ENCODE assay signal across 27 cellular contexts in genomic region chr18:40738321-40738880, GRCh38.
DNase-seq lines count a peak whose midpoint lies in the region; ATAC-seq, FAIRE-seq and TF ChIP-seq lines count a peak whose summit lies in the region.
"Had no signal": no experiment of that assay in that cellular context is flagged by ENCODE, and none has a peak within 500 bp of the region (broad histone marks: within the 10 kb centered on the region; RNA-seq: fewer than 3 reads in every experiment).

No MANE protein-coding gene starts in this region.

- H3K4me3 Mint-ChIP-seq in activated CD4-positive, alpha-beta T cell treated with anti-CD3 and anti-CD28 coated beads for 36 hours: no peak overlapping the region
- H3K4me3 Mint-ChIP-seq: activated naive CD4-positive, alpha-beta T cell treated with anti-CD3 and anti-CD28 coated beads, Interleukin-2, amount 10 ng/mL, durations not matched to agents 7 days and 5 days; activated T-cell treated with anti-CD3 and anti-CD28 coated beads, Interleukin-2, amount 50 U/mL, for 72 hours; immature natural killer cell; nephron; T-helper 17 cell; type B pancreatic cell had no signal

- WGBS in GM12878 (ENCODE audit: insufficient coverage, insufficient replicate concordance, low lambda C conversion rate, missing lambda C conversion rate): 19% methylated on average over 4 of the region's 4 CpGs

- TF ChIP-seq POLR2A in GM12878 (IDR thresholded peaks at IDR 0.05; ENCODE audit: low read depth, low read length): no peak

- no peak overlapping the region for H2AFZ ChIP-seq in GM12878 (ENCODE audit: control insufficient read depth, low read depth, low read length)

- RAD21 ChIA-PET in GM12878 (lab: Charles Lee; ENCODE audit: unreplicated experiment): no interaction called here

- H3K27ac ChIP-seq in GM12878 (ENCODE audit: control insufficient read depth, insufficient read depth): no peak overlapping the region
- H3K27ac ChIP-seq: left ventricle myocardium inferior, ovary, SK-N-MC, stomach had no signal

- no peaks in the 10 kb centered on the region for H3K4me1 ChIP-seq in GM12878 (ENCODE audit: control insufficient read depth, insufficient read depth, low read length)
- H3K4me1 ChIP-seq: BE2C, left ventricle myocardium inferior, stomach had no signal

- POLR2A ChIA-PET in GM12878 (lab: Charles Lee): no interaction called here
- POLR2A ChIA-PET in activated CD4-positive, alpha-beta T cell treated with anti-CD3 and anti-CD28 coated beads for 36 hours (lab: Charles Lee): no interaction called here
- POLR2A ChIA-PET in GM10248 (lab: Yijun Ruan, JAX): no interaction called here

- no TSS peak for BruUV-seq in GM12878 (replicated peaks; lab: Mats Ljungman, UMichigan)

- H3K9me3 Mint-ChIP-seq in activated CD4-positive, alpha-beta T cell treated with anti-CD3 and anti-CD28 coated beads for 36 hours (ENCODE audit: low read depth): peaks cover 10% of the 10 kb centered on the region
- H3K9me3 Mint-ChIP-seq: nephron, type B pancreatic cell had no signal

- no peak overlapping the region for H3K9ac ChIP-seq in GM12878 (ENCODE audit: control insufficient read depth, insufficient read depth, low read length)

- intact Hi-C loops in GM12878 (cut with micrococcal nuclease; ENCODE audit: unreplicated experiment): no loop called here
- intact Hi-C loops in activated CD4-positive, alpha-beta T cell treated with anti-CD3 and anti-CD28 coated beads for 36 hours (cut with DNase I, micrococcal nuclease): no loop called here

- no peaks in the 10 kb centered on the region for H3K9me3 ChIP-seq in GM12878 (replicated peaks; ENCODE audit: control insufficient read depth, insufficient read depth, low read length)
- H3K9me3 ChIP-seq: BE2C, left ventricle myocardium inferior, ovary, stomach had no signal

- H3K36me3 ChIP-seq in GM12878 (ENCODE audit: control insufficient read depth in 2 of 2, insufficient read depth in 2 of 2, low read length in 1 of 2): no peaks in the 10 kb centered on the region
- H3K36me3 ChIP-seq: BE2C, left ventricle myocardium inferior, ovary, stomach had no signal

- peak; percentile 8 for DNase-seq in GM10266 (ENCODE audit: extremely low spot score)
- DNase-seq in GM12878 (ENCODE audit: low read depth, low spot score): peak; percentile 5
- no peak for DNase-seq in SIG-M5 (lab: John Stamatoyannopoulos, UW)
- DNase-seq in activated CD4-positive, alpha-beta T cell treated with anti-CD3 and anti-CD28 coated beads for 36 hours: no peak
- no peak for DNase-seq in NCI-H187 treated with DMSO at 0.1 percent for 48 hours (lab: John Stamatoyannopoulos, UW)
- no peak for DNase-seq in GM10248 (ENCODE audit: extremely low spot score)
- DNase-seq: activated CD4-positive, alpha-beta T cell treated with anti-CD3 and anti-CD28 coated beads for 4 hours; activated naive CD4-positive, alpha-beta T cell treated with anti-CD3 and anti-CD28 coated beads, Interleukin-2, amount 10 ng/mL, durations not matched to agents 7 days and 5 days; activated T-cell treated with anti-CD3 and anti-CD28 coated beads, Interleukin-2, amount 50 U/mL, for 72 hours; BE2C; caudate nucleus; DMS79 treated with DMSO at 0.1 percent for 48 hours; GOT3; immature natural killer cell; left ventricle myocardium inferior; NCI-H1092 treated with DMSO at 0.1 percent for 48 hours; NCI-H2081; ovary; stomach; T-helper 17 cell had no signal

- TF ChIP-seq CTCF in GM10266 (IDR thresholded peaks at IDR 0.05; ENCODE audit: control insufficient read depth, insufficient read depth, low read depth, missing control alignments) (no peak), GM12878 (IDR thresholded peaks at IDR 0.05 in 2 of 3, conservative IDR thresholded peaks at IDR 0.05 in 1 of 3; ENCODE audit: control insufficient read depth in 2 of 3, extremely low read depth in 1 of 3, insufficient read depth in 1 of 3, low read depth in 3 of 3, low read length in 3 of 3) (no peak), GM10248 (IDR thresholded peaks at IDR 0.05; ENCODE audit: control extremely low read depth, extremely low read depth, low read depth, missing control alignments) (no peak)

- TF ChIP-seq RAD21 in GM12878 (IDR thresholded peaks at IDR 0.05; ENCODE audit: insufficient read depth, low read depth, low read length): no peak

- no peak overlapping the region for H3K4me3 ChIP-seq in GM12878
- H3K4me3 ChIP-seq: left ventricle myocardium inferior, ovary, SK-N-MC, stomach had no signal

- no peaks in the 10 kb centered on the region for H3K36me3 Mint-ChIP-seq in activated CD4-positive, alpha-beta T cell treated with anti-CD3 and anti-CD28 coated beads for 36 hours (ENCODE audit: low read depth)
- H3K36me3 Mint-ChIP-seq: activated naive CD4-positive, alpha-beta T cell treated with anti-CD3 and anti-CD28 coated beads, Interleukin-2, amount 10 ng/mL, durations not matched to agents 7 days and 5 days; type B pancreatic cell had no signal

- no peaks in the 10 kb centered on the region for H3K79me2 ChIP-seq in GM12878 (ENCODE audit: control insufficient read depth, insufficient read depth, low read length)

- H3K27me3 ChIP-seq in GM12878 (replicated peaks in 1 of 2; ENCODE audit: control insufficient read depth in 2 of 2, insufficient read depth in 2 of 2, low read length in 1 of 2): no peaks in the 10 kb centered on the region
- H3K27me3 ChIP-seq: BE2C, ovary, stomach had no signal

- in situ Hi-C loops in GM12878 (cut with MboI): no loop called here

- TF ChIP-seq EP300 in GM12878 (IDR thresholded peaks at IDR 0.05; ENCODE audit: borderline replicate concordance in 1 of 2, control insufficient read depth in 1 of 2, low read depth in 2 of 2, low read length in 2 of 2): peak in 1 of 2 experiments; percentile 31; a peak in 1 of 4 replicates

- SMC1A ChIA-PET in GM12878 (lab: Charles Lee; ENCODE audit: uncharacterized antibody, unreplicated experiment): interaction anchor here (1.2 kb wide), 1 partner anchor 16 kb away, joined by 3 read pairs; no protein-coding TSS in a partner anchor

- H3K27ac Mint-ChIP-seq in activated CD4-positive, alpha-beta T cell treated with anti-CD3 and anti-CD28 coated beads for 36 hours: no peak overlapping the region
- H3K27ac Mint-ChIP-seq: activated naive CD4-positive, alpha-beta T cell treated with anti-CD3 and anti-CD28 coated beads, Interleukin-2, amount 10 ng/mL, durations not matched to agents 7 days and 5 days; activated T-cell treated with anti-CD3 and anti-CD28 coated beads, Interleukin-2, amount 50 U/mL, for 72 hours; immature natural killer cell; nephron; T-helper 17 cell; type B pancreatic cell had no signal

- FAIRE-seq in GM12878 (lab: Jason Lieb, UNC): no peak
- FAIRE-seq: HTR-8/SVneo, RCC 7860 had no signal

- ATAC-seq in GM19035 (IDR thresholded peaks at IDR 0.05; ENCODE audit: unreplicated experiment) (peak; percentile 64), HG02981 (IDR thresholded peaks at IDR 0.05; ENCODE audit: unreplicated experiment) (peak; percentile 70), GM12878 (peak; percentile 99)
- ATAC-seq in activated CD4-positive, alpha-beta T cell treated with anti-CD3 and anti-CD28 coated beads for 36 hours: no peak
- ATAC-seq: activated T-cell treated with anti-CD3 and anti-CD28 coated beads, Interleukin-2, amount 50 U/mL, for 72 hours; T-helper 17 cell had no signal

- CTCF ChIA-PET in GM12878 (lab: Yijun Ruan, JAX): no interaction called here
- CTCF ChIA-PET in activated CD4-positive, alpha-beta T cell treated with anti-CD3 and anti-CD28 coated beads for 36 hours (lab: Charles Lee): no interaction called here
- CTCF ChIA-PET in GM10248 (lab: Yijun Ruan, JAX): no interaction called here

- H3K27me3 Mint-ChIP-seq in activated CD4-positive, alpha-beta T cell treated with anti-CD3 and anti-CD28 coated beads for 36 hours: no peaks in the 10 kb centered on the region
- H3K27me3 Mint-ChIP-seq: activated naive CD4-positive, alpha-beta T cell treated with anti-CD3 and anti-CD28 coated beads, Interleukin-2, amount 10 ng/mL, durations not matched to agents 7 days and 5 days; T-helper 17 cell; type B pancreatic cell had no signal

- H4K20me1 ChIP-seq in GM12878 (ENCODE audit: control insufficient read depth, insufficient read depth): no peaks in the 10 kb centered on the region

- no peaks in the 10 kb centered on the region for H3K4me1 Mint-ChIP-seq in activated CD4-positive, alpha-beta T cell treated with anti-CD3 and anti-CD28 coated beads for 36 hours
- H3K4me1 Mint-ChIP-seq: activated naive CD4-positive, alpha-beta T cell treated with anti-CD3 and anti-CD28 coated beads, Interleukin-2, amount 10 ng/mL, durations not matched to agents 7 days and 5 days; immature natural killer cell; nephron; T-helper 17 cell had no signal

- no peak overlapping the region for H3K4me2 ChIP-seq in GM12878 (ENCODE audit: control insufficient read depth, insufficient read depth)

TF ChIP-seq in GM12878, 131 proteins besides CTCF, POLR2A, EP300 and RAD21 (continues in another document):
- TF ChIP-seq E2F8 (IDR thresholded peaks at IDR 0.05; ENCODE audit: low read depth, partially characterized antibody): no peak

Comparison
In these comparisons a context has a peak if more than half of its experiments do, and no peak if none do; other contexts are left out.
1. DNase-seq: peak in GM10266 (single experiment) and GM12878 (single experiment); none in SIG-M5 (single experiment), activated CD4-positive, alpha-beta T cell treated with anti-CD3 and anti-CD28 coated beads for 36 hours (single experiment), NCI-H187 treated with DMSO at 0.1 percent for 48 hours (single experiment) and GM10248 (single experiment).